ENCODE assay signal across 16 cellular contexts in genomic region chr1:15884477-15884876, GRCh38. TPM values are rescaled to one million over a fixed set of nuclear protein-coding genes. Genes with fewer than 3 reads are reported as not detected.
A peak's percentile ranks its signal among the peaks of the same experiment; 100 is the strongest.
DNase-seq lines count a peak whose midpoint lies in the region; ATAC-seq, FAIRE-seq and TF ChIP-seq lines count a peak whose summit lies in the region.
"Had no signal": no experiment of that assay in that cellular context is flagged by ENCODE, and none has a peak within 500 bp of the region (broad histone marks: within the 10 kb centered on the region; RNA-seq: fewer than 3 reads in every experiment).

No MANE protein-coding gene starts in this region.

- H3K9me2 ChIP-seq in OCI-LY1 (ENCODE audit: low read depth, low read length), result no peaks in the 10 kb centered on the region

- 70 to 84% (median 73%) methylated on average over 4 of the region's 4 CpGs for WGBS in psoas muscle, 3 donors
- whole genome bisulfite sequencing in testis, 2 donors, result 77 to 81% methylated on average over 4 of the region's 4 CpGs

- CTCF ChIA-PET in endothelial cell of umbilical vein (lab: Charles Lee), result no interaction called here

- H3K36me3 ChIP-seq in ACC112 (ENCODE audit: insufficient read depth, low read length), result no peaks in the 10 kb centered on the region
- peaks cover 17% of the 10 kb centered on the region; the same call in 1 of the 2 replicates for H3K36me3 ChIP-seq in OCI-LY1 (ENCODE audit: insufficient read depth, low read length)
- H3K36me3 ChIP-seq in endothelial cell of umbilical vein (ENCODE audit: control insufficient read depth in 2 of 2, extremely low read depth in 1 of 2, insufficient read depth in 2 of 2, low read length in 2 of 2), result no peaks in the 10 kb centered on the region
- peaks cover 0 to 4% of the 10 kb centered on the region in 2 donors for H3K36me3 ChIP-seq in psoas muscle (ENCODE audit: insufficient read depth in 1 of 2, low read depth in 1 of 2)
- no peaks in the 10 kb centered on the region for H3K36me3 ChIP-seq in testis (ENCODE audit: low read depth, missing control alignments)

- TF ChIP-seq POLR2A in endothelial cell of umbilical vein (IDR thresholded peaks at IDR 0.05; ENCODE audit: low read depth, low read length) (no peak), testis (IDR thresholded peaks at IDR 0.05) (no peak)

- peak overlapping the region; percentile 51 for H3K4me2 ChIP-seq in OCI-LY1 (ENCODE audit: low read length)
- H3K4me2 ChIP-seq in endothelial cell of umbilical vein (ENCODE audit: insufficient read depth, low read length), result peak overlapping the region; percentile 8

- no peaks in the 10 kb centered on the region for H3F3A ChIP-seq in OCI-LY1 (ENCODE audit: insufficient read depth, low read length)

- H2AFZ ChIP-seq in ACC112 (ENCODE audit: low read length, unreplicated experiment), result no peak overlapping the region
- H2AFZ ChIP-seq in OCI-LY1 (ENCODE audit: low read length), result no peak overlapping the region
- H2AFZ ChIP-seq in endothelial cell of umbilical vein (ENCODE audit: low read depth, low read length), result no peak overlapping the region

- intact Hi-C loops in endothelial cell of umbilical vein (cut with micrococcal nuclease) (no loop called here), psoas muscle (cut with DNase I) (no loop called here), testis (cut with DNase I; ENCODE audit: low total_unique reads) (loop anchor here (10.0 kb wide), 1 partner anchor 50 kb away; no protein-coding TSS in a partner anchor)

- H4K20me1 ChIP-seq in OCI-LY1 (ENCODE audit: insufficient read depth, low read length) (no peaks in the 10 kb centered on the region), endothelial cell of umbilical vein (replicated peaks; ENCODE audit: control insufficient read depth, extremely low read depth, insufficient read depth, low read length) (peaks cover 3% of the 10 kb centered on the region)

- peak overlapping the region; percentile 30; the same call in 1 of the 2 replicates for H3K27ac ChIP-seq in ACC112 (ENCODE audit: low read depth, low read length)
- H3K27ac ChIP-seq in OCI-LY1 (ENCODE audit: low read depth, low read length, poor library complexity, severe bottlenecking), result peak overlapping the region; percentile 79
- H3K27ac ChIP-seq in endothelial cell of umbilical vein (ENCODE audit: insufficient read depth, low read depth, low read length), result no peak overlapping the region
- peak overlapping the region; percentile 88 for H3K27ac ChIP-seq in psoas muscle
- H3K27ac ChIP-seq in testis, result peak overlapping the region in 1 of 2 donors; percentile 87

- POLR2A ChIA-PET in endothelial cell of umbilical vein (lab: Charles Lee), result no interaction called here

- H3K4me3 ChIP-seq in ACC112 (ENCODE audit: low read depth, low read length), result no peak overlapping the region
- no peak overlapping the region for H3K4me3 ChIP-seq in OCI-LY1 (ENCODE audit: low read depth, low read length, poor library complexity, severe bottlenecking)
- H3K4me3 ChIP-seq in endothelial cell of umbilical vein (replicated peaks in 1 of 3; ENCODE audit: insufficient read depth in 1 of 3, low read depth in 1 of 3, low read length in 3 of 3), result no peak overlapping the region
- no peak overlapping the region for H3K4me3 ChIP-seq in psoas muscle
- no peak overlapping the region for H3K4me3 ChIP-seq in testis
- H3K4me3 ChIP-seq: skin epidermis had no signal

- dilution Hi-C loops in endothelial cell of umbilical vein (cut with MboI; ENCODE audit: extremely low pct_ligation_motif_present, low sequenced_read_pairs), result no loop called here

- H3K9ac ChIP-seq in OCI-LY1 (ENCODE audit: low read length) (no peak overlapping the region), endothelial cell of umbilical vein (replicated peaks; ENCODE audit: extremely low read depth, insufficient read depth, low read length) (no peak overlapping the region)

- H3K4me1 ChIP-seq in ACC112 (ENCODE audit: control insufficient read depth, insufficient read depth, low read length, unreplicated experiment) (peaks cover 39% of the 10 kb centered on the region), OCI-LY1 (ENCODE audit: insufficient read depth, low read length, severe bottlenecking) (peaks cover 49% of the 10 kb centered on the region), endothelial cell of umbilical vein (ENCODE audit: control insufficient read depth, extremely low read depth, insufficient read depth, low read length) (peaks cover 27% of the 10 kb centered on the region), psoas muscle (peaks cover 62% of the 10 kb centered on the region), testis (no peaks in the 10 kb centered on the region)

- DNase-seq in endothelial cell of umbilical vein (ENCODE audit: low read depth, low spot score) (peak; percentile 38), psoas muscle (no peak), putamen (ENCODE audit: low spot score) (no peak), kidney glomerular epithelial cell (lab: John Stamatoyannopoulos, UW) (no peak), testis (no peak)
- DNase-seq: activated CD4-positive, alpha-beta memory T cell treated with anti-CD3 and anti-CD28 coated beads for 36 hours; amygdala; HCEC 1CT; Kasumi-1; NCI-H1694; NCI-H524 had no signal

- H3K79me2 ChIP-seq in ACC112 (ENCODE audit: control insufficient read depth, insufficient read depth, low read length, unreplicated experiment), result peaks cover 73% of the 10 kb centered on the region
- H3K79me2 ChIP-seq in OCI-LY1 (ENCODE audit: insufficient read depth, low read length), result peaks cover 94% of the 10 kb centered on the region
- H3K79me2 ChIP-seq in endothelial cell of umbilical vein (ENCODE audit: control insufficient read depth, insufficient read depth, low read length), result peaks cover 91% of the 10 kb centered on the region

- no peaks in the 10 kb centered on the region for H3K9me3 ChIP-seq in OCI-LY1 (ENCODE audit: low read length)
- no peaks in the 10 kb centered on the region for H3K9me3 ChIP-seq in endothelial cell of umbilical vein (replicated peaks; ENCODE audit: control insufficient read depth, insufficient read depth, low read length)
- no peaks in the 10 kb centered on the region for H3K9me3 ChIP-seq in psoas muscle
- no peaks in the 10 kb centered on the region for H3K9me3 ChIP-seq in testis

- BruUV-seq in endothelial cell of umbilical vein (replicated peaks; lab: Mats Ljungman, UMichigan), result no TSS peak

- H3K27me3 ChIP-seq in ACC112 (ENCODE audit: insufficient read depth, low read length), result no peaks in the 10 kb centered on the region
- H3K27me3 ChIP-seq in OCI-LY1 (ENCODE audit: insufficient read depth, low read length), result no peaks in the 10 kb centered on the region
- H3K27me3 ChIP-seq in endothelial cell of umbilical vein (ENCODE audit: control insufficient read depth in 2 of 2, insufficient read depth in 2 of 2, low read length in 2 of 2), result no peaks in the 10 kb centered on the region
- H3K27me3 ChIP-seq in psoas muscle (ENCODE audit: insufficient read depth in 3 of 3, low read length in 2 of 3), result no peaks in the 10 kb centered on the region
- H3K27me3 ChIP-seq in testis, result no peaks in the 10 kb centered on the region

- FAIRE-seq in endothelial cell of umbilical vein (lab: Jason Lieb, UNC), result no peak
- FAIRE-seq: frontal cortex had no signal

- H3K9me1 ChIP-seq in endothelial cell of umbilical vein (replicated peaks; ENCODE audit: control insufficient read depth, extremely low read depth, insufficient read depth, low read length), result no peaks in the 10 kb centered on the region

- no peak for TF ChIP-seq CTCF in OCI-LY1 (IDR thresholded peaks at IDR 0.05; ENCODE audit: low read length)
- TF ChIP-seq CTCF in endothelial cell of umbilical vein (IDR thresholded peaks at IDR 0.05; ENCODE audit: extremely low read depth in 1 of 2, insufficient read depth in 1 of 2, low read depth in 1 of 2, low read length in 2 of 2), result no peak
- no peak for TF ChIP-seq CTCF in psoas muscle (IDR thresholded peaks at IDR 0.05)
- TF ChIP-seq CTCF in testis (IDR thresholded peaks at IDR 0.05), result no peak

- ATAC-seq in psoas muscle, result no peak
- no peak for ATAC-seq in GM21390 (IDR thresholded peaks at IDR 0.05; ENCODE audit: unreplicated experiment)

TF ChIP-seq in endothelial cell of umbilical vein, 7 proteins besides CTCF, POLR2A, EP300 and RAD21:
- TF ChIP-seq POLR2AphosphoS5 (IDR thresholded peaks at IDR 0.05; ENCODE audit: insufficient read depth, low read depth, low read length) (no peak), FOS (IDR thresholded peaks at IDR 0.05; ENCODE audit: borderline replicate concordance, insufficient read depth, low read length) (no peak)

RNA-seq across cellular contexts. Expression of gene SPEN, which starts 37.0 kb away (rescaled TPM):
- 40.3 and 44.4 TPM in 2 replicates for total RNA-seq in endothelial cell of umbilical vein
- 9.3 and 10.2 TPM in 2 replicates for polyA plus RNA-seq in endothelial cell of umbilical vein
- 8.2 and 9.2 TPM in 2 replicates for polyA plus RNA-seq in endothelial cell of umbilical vein (2011; cell fraction: cytosol; rRNA removed)
- 27.3 and 28.5 TPM in 2 replicates for polyA plus RNA-seq in endothelial cell of umbilical vein (2011; cell fraction: nucleus; rRNA removed)
- polyA plus RNA-seq in endothelial cell of umbilical vein (2012), result 27.0 and 32.0 TPM in 2 replicates
- 36.2 and 36.8 TPM in 2 replicates for polyA minus RNA-seq in endothelial cell of umbilical vein
- 17.7 TPM for polyA minus RNA-seq in endothelial cell of umbilical vein (2011; cell fraction: cytosol; rRNA and poly(A)+ RNA removed)
- polyA minus RNA-seq in endothelial cell of umbilical vein (2011; cell fraction: nucleus; rRNA and poly(A)+ RNA removed), result 28.4 and 37.8 TPM in 2 replicates
- 10 to 100 TPM; 38.3 to 46.5 (median 44.7) TPM for total RNA-seq in psoas muscle
- polyA plus RNA-seq in psoas muscle, result 10 to 100 TPM; 10.2 to 35.2 (median 13.0) TPM
- total RNA-seq in testis, result 10 to 100 TPM; 53.2 to 60.6 TPM
- 54.8 TPM for polyA plus RNA-seq in testis (ENCODE audit: insufficient read depth, low read depth, low replicate concordance)
